ENCODE assay signal across 8 cellular contexts in the genomic region with DNA sequence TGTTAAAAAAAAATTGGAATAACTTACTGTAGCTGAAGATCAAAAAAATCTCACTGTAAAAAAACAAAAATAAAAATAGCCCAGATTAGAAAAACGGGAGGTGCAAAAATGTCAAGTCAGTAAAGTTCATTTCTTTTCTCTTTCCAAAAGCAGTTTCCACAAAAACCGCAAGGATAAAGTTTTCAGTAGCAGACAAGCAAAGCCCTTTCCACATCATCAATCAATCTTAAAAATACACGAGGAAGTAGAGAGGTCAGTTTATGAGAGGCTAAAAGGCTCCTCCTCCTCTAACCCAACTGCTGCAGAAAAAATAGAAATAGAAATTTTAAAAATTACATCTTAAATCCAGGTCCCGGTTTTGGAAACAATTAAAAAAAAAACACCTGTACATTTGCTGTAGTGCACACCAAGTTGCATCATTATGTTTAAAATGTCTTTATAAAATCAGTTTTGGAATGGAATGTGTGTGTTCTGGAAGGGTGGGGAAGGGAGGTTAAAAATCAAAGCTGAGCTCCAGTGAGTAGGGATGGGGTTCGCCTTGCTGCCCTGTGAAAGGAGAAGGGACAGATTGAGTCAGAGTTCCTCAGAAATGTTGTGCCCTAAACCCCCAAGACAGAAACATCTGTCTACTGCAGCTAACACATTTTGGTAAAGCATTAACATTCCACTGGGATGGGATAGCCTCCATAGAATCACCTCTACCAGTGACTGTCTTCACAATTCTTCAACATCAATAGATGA. TPM values are rescaled to one million over a fixed set of nuclear protein-coding genes. Genes with fewer than 3 reads are reported as not detected.
DNase-seq lines count a peak whose midpoint lies in the region; ATAC-seq and TF ChIP-seq lines count a peak whose summit lies in the region.

No MANE protein-coding gene starts in this region.

- H3K4me1 Mint-ChIP-seq in activated CD8-positive, alpha-beta T cell treated with anti-CD3 and anti-CD28 coated beads, Interleukin-2, amount 10 ng/mL, durations not matched to agents 7 days and 5 days (ENCODE audit: low read depth) = peaks cover 73% of the 10 kb centered on the region

- H3K27ac ChIP-seq in heart right ventricle = peak overlapping the region in 2 of 10 donors; percentile 25 to 54

- H3K9me3 ChIP-seq in heart right ventricle = no peaks in the 10 kb centered on the region

- 24 to 40% methylated on average over 5 of the region's 5 CpGs for WGBS in heart right ventricle, 2 donors

- POLR2A ChIA-PET in activated CD8-positive, alpha-beta T cell treated with anti-CD3 and anti-CD28 coated beads, Interleukin-2, amount 10 ng/mL, durations not matched to agents 7 days and 5 days (lab: Charles Lee) = no interaction called here

- intact Hi-C loops in heart right ventricle (cut with DNase I) = loop anchor here in 2 of 10 donors (10.0 kb wide), 1 partner anchor 121 kb away; the partner anchor contains the start of gene SUPT16H (in 2 of the 2)

- no peaks in the 10 kb centered on the region for H3K27me3 ChIP-seq in heart right ventricle

- DNase-seq in AG10803 (ENCODE audit: low read depth) = peak; percentile 51
- no peak for DNase-seq in activated CD8-positive, alpha-beta T cell treated with anti-CD3 and anti-CD28 coated beads, Interleukin-2, amount 10 ng/mL, durations not matched to agents 7 days and 5 days
- DNase-seq in kidney tubule cell (ENCODE audit: low spot score) = peak; percentile 41
- no peak for DNase-seq in NCI-H2081 treated with DMSO at 0.1 percent for 48 hours (lab: John Stamatoyannopoulos, UW)
- DNase-seq in heart right ventricle = no peak
- no peak for DNase-seq in islet precursor cell
- DNase-seq in COR-L47 (lab: John Stamatoyannopoulos, UW) = no peak

- ATAC-seq in HG02678 (IDR thresholded peaks at IDR 0.05; ENCODE audit: unreplicated experiment) (peak; percentile 16), heart right ventricle (no peak)
- peak; percentile 9 for ATAC-seq in activated CD8-positive, alpha-beta T cell treated with anti-CD3 and anti-CD28 coated beads, Interleukin-2, amount 10 ng/mL, durations not matched to agents 7 days and 5 days

- peaks cover 0 to 92% (median 21%) of the 10 kb centered on the region in 9 donors for H3K36me3 ChIP-seq in heart right ventricle

- H3K4me3 ChIP-seq in AG10803 (ENCODE audit: low read length) = no peak overlapping the region
- H3K4me3 ChIP-seq in heart right ventricle = peak overlapping the region in 2 of 10 donors; percentile 5 to 13

- H3K27ac Mint-ChIP-seq in activated CD8-positive, alpha-beta T cell treated with anti-CD3 and anti-CD28 coated beads, Interleukin-2, amount 10 ng/mL, durations not matched to agents 7 days and 5 days = peak overlapping the region; percentile 77

- no peaks in the 10 kb centered on the region for H3K9me3 Mint-ChIP-seq in activated CD8-positive, alpha-beta T cell treated with anti-CD3 and anti-CD28 coated beads, Interleukin-2, amount 10 ng/mL, durations not matched to agents 7 days and 5 days (ENCODE audit: insufficient read depth)

- H3K36me3 Mint-ChIP-seq in activated CD8-positive, alpha-beta T cell treated with anti-CD3 and anti-CD28 coated beads, Interleukin-2, amount 10 ng/mL, durations not matched to agents 7 days and 5 days (ENCODE audit: low read depth) = peaks cover 87% of the 10 kb centered on the region

- H3K4me3 Mint-ChIP-seq in activated CD8-positive, alpha-beta T cell treated with anti-CD3 and anti-CD28 coated beads, Interleukin-2, amount 10 ng/mL, durations not matched to agents 7 days and 5 days = peak overlapping the region; percentile 100

- H3K4me1 ChIP-seq in heart right ventricle = peaks cover 9 to 95% (median 89%) of the 10 kb centered on the region in 9 donors

- no peak for TF ChIP-seq CTCF in AG10803 (conservative IDR thresholded peaks at IDR 0.05; ENCODE audit: low read length)
- TF ChIP-seq CTCF in heart right ventricle (IDR thresholded peaks at IDR 0.05) = no peak

- no peaks in the 10 kb centered on the region for H3K27me3 Mint-ChIP-seq in activated CD8-positive, alpha-beta T cell treated with anti-CD3 and anti-CD28 coated beads, Interleukin-2, amount 10 ng/mL, durations not matched to agents 7 days and 5 days (ENCODE audit: low read depth)

- CTCF ChIA-PET in activated CD8-positive, alpha-beta T cell treated with anti-CD3 and anti-CD28 coated beads, Interleukin-2, amount 10 ng/mL, durations not matched to agents 7 days and 5 days (lab: Charles Lee) = interaction anchor here (0.7 kb wide), 1 partner anchor 159 kb away, joined by 4 read pairs; no protein-coding TSS in a partner anchor

RNA-seq across cellular contexts. Expression of gene HNRNPC, which starts 5.8 kb away (rescaled TPM):
- total RNA-seq in activated CD8-positive, alpha-beta T cell treated with anti-CD3 and anti-CD28 coated beads, Interleukin-2, amount 10 ng/mL, durations not matched to agents 7 days and 5 days = 100 to 1,000 TPM; 768 to 782 TPM
- total RNA-seq in heart right ventricle = 100 to 1,000 TPM; 227 to 300 (median 259) TPM
- 100 to 1,000 TPM; 320 to 358 TPM for polyA plus RNA-seq in heart right ventricle

RNA-seq across cellular contexts. Expression of gene RPGRIP1, which starts 16.4 kb away (rescaled TPM):
- total RNA-seq in activated CD8-positive, alpha-beta T cell treated with anti-CD3 and anti-CD28 coated beads, Interleukin-2, amount 10 ng/mL, durations not matched to agents 7 days and 5 days = not detected
- under 1 TPM in 9 of 10 donors, not detected in 1; 0.12 to 0.85 (median 0.34) TPM for total RNA-seq in heart right ventricle
- polyA plus RNA-seq in heart right ventricle = under 1 TPM; 0.19 to 0.73 TPM

Comparison
In these comparisons a context has a peak if more than half of its experiments do, and no peak if none do; other contexts are left out.
1. DNase-seq: peak in AG10803 (single experiment) and kidney tubule cell (single experiment); none in activated CD8-positive, alpha-beta T cell treated with anti-CD3 and anti-CD28 coated beads, Interleukin-2, amount 10 ng/mL, durations not matched to agents 7 days and 5 days (single experiment), NCI-H2081 treated with DMSO at 0.1 percent for 48 hours (single experiment), heart right ventricle (0 of 2), islet precursor cell (single experiment) and COR-L47 (single experiment).
2. ATAC-seq: peak in HG02678 (single experiment) and activated CD8-positive, alpha-beta T cell treated with anti-CD3 and anti-CD28 coated beads, Interleukin-2, amount 10 ng/mL, durations not matched to agents 7 days and 5 days (single experiment); none in heart right ventricle (0 of 8).